ENCODE assay signal across 8 cellular contexts in the genomic region with DNA sequence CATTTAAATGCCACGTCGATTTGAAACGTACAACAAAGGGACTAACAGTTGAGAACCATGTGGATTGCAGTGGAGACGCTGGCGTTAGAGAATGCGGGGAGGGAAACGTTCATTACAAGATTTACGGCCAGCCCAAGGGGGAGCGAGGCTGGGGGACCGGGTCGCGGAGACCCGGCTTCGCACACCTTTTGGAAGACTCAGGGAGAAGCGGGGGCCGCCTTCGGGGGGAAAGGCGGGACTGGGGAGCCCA. TPM values are rescaled to one million over a fixed set of nuclear protein-coding genes. Genes with fewer than 3 reads are reported as not detected.
DNase-seq lines count a peak whose midpoint lies in the region; ATAC-seq and TF ChIP-seq lines count a peak whose summit lies in the region.

No MANE protein-coding gene starts in this region.

- H3K36me3 Mint-ChIP-seq in stimulated activated naive CD8-positive, alpha-beta T cell treated with anti-CD3 and anti-CD28 coated beads, Interleukin-15, Interleukin-2, amounts not matched to agents 100 ng/mL and 50 ng/mL, for 24 hours (ENCODE audit: low read depth), result no peaks in the 10 kb centered on the region
- H3K36me3 Mint-ChIP-seq in activated B cell treated with CpG ODN at 0.5 μM for 24 hours (ENCODE audit: low read depth) (peaks cover 2% of the 10 kb centered on the region), nephron progenitor cell (ENCODE audit: low read depth) (no peaks in the 10 kb centered on the region)

- TF ChIP-seq EP300 in gastroesophageal sphincter (IDR thresholded peaks at IDR 0.05) (no peak), stomach (IDR thresholded peaks at IDR 0.05) (no peak)

- peak overlapping the region; percentile 99 for H3K27ac Mint-ChIP-seq in stimulated activated naive CD8-positive, alpha-beta T cell treated with anti-CD3 and anti-CD28 coated beads, Interleukin-15, Interleukin-2, amounts not matched to agents 100 ng/mL and 50 ng/mL, for 24 hours
- peak overlapping the region; percentile 95 for H3K27ac Mint-ChIP-seq in activated B cell treated with CpG ODN at 0.5 μM for 24 hours
- H3K27ac Mint-ChIP-seq in nephron progenitor cell, result no peak overlapping the region

- H3K4me1 Mint-ChIP-seq in stimulated activated naive CD8-positive, alpha-beta T cell treated with anti-CD3 and anti-CD28 coated beads, Interleukin-15, Interleukin-2, amounts not matched to agents 100 ng/mL and 50 ng/mL, for 24 hours (ENCODE audit: low read depth), result peaks cover 21% of the 10 kb centered on the region
- H3K4me1 Mint-ChIP-seq in activated B cell treated with CpG ODN at 0.5 μM for 24 hours (peaks cover 15% of the 10 kb centered on the region), nephron progenitor cell (no peaks in the 10 kb centered on the region)

- no peak for ATAC-seq in stimulated activated naive CD8-positive, alpha-beta T cell treated with anti-CD3 and anti-CD28 coated beads, Interleukin-15, Interleukin-2, amounts not matched to agents 100 U/mL and 50 U/mL, for 24 hours
- ATAC-seq in activated B cell treated with CpG ODN at 0.5 μM for 24 hours (ENCODE audit: low read depth) (no peak), gastroesophageal sphincter (no peak)

- intact Hi-C loops in activated B cell treated with CpG ODN at 0.5 μM for 24 hours (cut with micrococcal nuclease) (loop anchor here (1.0 to 10.0 kb wide), 2 partner anchors 239 to 349 kb away; partner anchors contain the start of genes FAM32A and TPM4), stomach (cut with DNase I; ENCODE audit: low total_unique reads) (no loop called here), posterior cingulate gyrus (cut with DNase I) (no loop called here)

- H3K4me3 ChIP-seq in gastroesophageal sphincter, result peak overlapping the region; percentile 70 to 95
- H3K4me3 ChIP-seq in stomach, result peak overlapping the region; percentile 52 to 81 (median 60)

- no peak for DNase-seq in stimulated activated naive CD8-positive, alpha-beta T cell treated with anti-CD3 and anti-CD28 coated beads, Interleukin-15, Interleukin-2, amounts not matched to agents 100 U/mL and 50 U/mL, for 24 hours
- DNase-seq in activated B cell treated with CpG ODN at 0.5 μM for 24 hours (no peak), stomach (no peak), posterior cingulate gyrus (no peak), nephron progenitor cell (no peak), HCEC 1CT (no peak)

- H3K27me3 ChIP-seq in gastroesophageal sphincter, result peaks cover 9% of the 10 kb centered on the region
- no peaks in the 10 kb centered on the region for H3K27me3 ChIP-seq in stomach

- TF ChIP-seq CTCF in activated B cell treated with CpG ODN at 0.5 μM for 24 hours (IDR thresholded peaks at IDR 0.05) (no peak), gastroesophageal sphincter (IDR thresholded peaks at IDR 0.05) (no peak), stomach (IDR thresholded peaks at IDR 0.05) (no peak), nephron progenitor cell (IDR thresholded peaks at IDR 0.05) (no peak)

- H3K36me3 ChIP-seq in gastroesophageal sphincter (no peaks in the 10 kb centered on the region), stomach (no peaks in the 10 kb centered on the region)

- no peaks in the 10 kb centered on the region for H3K9me3 Mint-ChIP-seq in stimulated activated naive CD8-positive, alpha-beta T cell treated with anti-CD3 and anti-CD28 coated beads, Interleukin-15, Interleukin-2, amounts not matched to agents 100 ng/mL and 50 ng/mL, for 24 hours
- no peaks in the 10 kb centered on the region for H3K9me3 Mint-ChIP-seq in activated B cell treated with CpG ODN at 0.5 μM for 24 hours
- H3K9me3 Mint-ChIP-seq in nephron progenitor cell, result peaks cover 41% of the 10 kb centered on the region

- WGBS in gastroesophageal sphincter (ENCODE audit: low coverage in 1 of 2), 2 donors, result 0 to 2% methylated on average over 9 to 15 of the region's 18 CpGs
- WGBS in stomach, 5 donors, result 0 to 3% (median 1%) methylated on average over 14 to 18 of the region's 18 CpGs

- peak overlapping the region; percentile 96 for H3K4me3 Mint-ChIP-seq in stimulated activated naive CD8-positive, alpha-beta T cell treated with anti-CD3 and anti-CD28 coated beads, Interleukin-15, Interleukin-2, amounts not matched to agents 100 ng/mL and 50 ng/mL, for 24 hours
- H3K4me3 Mint-ChIP-seq in activated B cell treated with CpG ODN at 0.5 μM for 24 hours, result peak overlapping the region; percentile 92
- no peak overlapping the region for H3K4me3 Mint-ChIP-seq in nephron progenitor cell

- peaks cover 0 to 18% (median 0%) of the 10 kb centered on the region in 3 donors for H3K4me1 ChIP-seq in gastroesophageal sphincter
- peaks cover 7 to 26% (median 17%) of the 10 kb centered on the region in 4 donors for H3K4me1 ChIP-seq in stomach

- CTCF ChIA-PET in activated B cell treated with CpG ODN at 0.5 μM for 24 hours (lab: Charles Lee), result no interaction called here

- no peaks in the 10 kb centered on the region for H3K27me3 Mint-ChIP-seq in stimulated activated naive CD8-positive, alpha-beta T cell treated with anti-CD3 and anti-CD28 coated beads, Interleukin-15, Interleukin-2, amounts not matched to agents 100 ng/mL and 50 ng/mL, for 24 hours
- peaks cover 2% of the 10 kb centered on the region for H3K27me3 Mint-ChIP-seq in activated B cell treated with CpG ODN at 0.5 μM for 24 hours
- H3K27me3 Mint-ChIP-seq in nephron progenitor cell (ENCODE audit: low read depth, poor library complexity), result no peaks in the 10 kb centered on the region

- TF ChIP-seq POLR2A in gastroesophageal sphincter (IDR thresholded peaks at IDR 0.05), result no peak
- no peak for TF ChIP-seq POLR2A in stomach (IDR thresholded peaks at IDR 0.05)

- POLR2A ChIA-PET in activated B cell treated with CpG ODN at 0.5 μM for 24 hours (lab: Charles Lee), result interaction anchor here (0.9 to 1.9 kb wide), 19 partner anchors 9 to 1146 kb away, joined by 3 to 12 read pairs (median 5); partner anchors contain the start of genes AKAP8, AKAP8L, AP1M1 and C19orf44

- no peaks in the 10 kb centered on the region for H3K9me3 ChIP-seq in gastroesophageal sphincter
- H3K9me3 ChIP-seq in stomach, result no peaks in the 10 kb centered on the region

- peak overlapping the region; percentile 87 to 100 (median 100) for H3K27ac ChIP-seq in gastroesophageal sphincter
- H3K27ac ChIP-seq in stomach, result peak overlapping the region; percentile 99

RNA-seq across cellular contexts. Expression of gene OR10H1, which starts 20.8 kb away (rescaled TPM):
- total RNA-seq in activated B cell treated with CpG ODN at 0.5 μM for 24 hours (0.05 TPM in 1 of 2 replicates, not detected in the other), gastroesophageal sphincter (not detected), stomach (not detected)
- polyA plus RNA-seq in stomach, result not detected

RNA-seq across cellular contexts. Expression of gene OR10H5, which starts 48.8 kb away (rescaled TPM):
- total RNA-seq in activated B cell treated with CpG ODN at 0.5 μM for 24 hours (not detected in 2 replicates), gastroesophageal sphincter (not detected), stomach (not detected)
- not detected for polyA plus RNA-seq in stomach
